Comparison of ENCODE assay signal across 1 cellular context in the genomic region with DNA sequence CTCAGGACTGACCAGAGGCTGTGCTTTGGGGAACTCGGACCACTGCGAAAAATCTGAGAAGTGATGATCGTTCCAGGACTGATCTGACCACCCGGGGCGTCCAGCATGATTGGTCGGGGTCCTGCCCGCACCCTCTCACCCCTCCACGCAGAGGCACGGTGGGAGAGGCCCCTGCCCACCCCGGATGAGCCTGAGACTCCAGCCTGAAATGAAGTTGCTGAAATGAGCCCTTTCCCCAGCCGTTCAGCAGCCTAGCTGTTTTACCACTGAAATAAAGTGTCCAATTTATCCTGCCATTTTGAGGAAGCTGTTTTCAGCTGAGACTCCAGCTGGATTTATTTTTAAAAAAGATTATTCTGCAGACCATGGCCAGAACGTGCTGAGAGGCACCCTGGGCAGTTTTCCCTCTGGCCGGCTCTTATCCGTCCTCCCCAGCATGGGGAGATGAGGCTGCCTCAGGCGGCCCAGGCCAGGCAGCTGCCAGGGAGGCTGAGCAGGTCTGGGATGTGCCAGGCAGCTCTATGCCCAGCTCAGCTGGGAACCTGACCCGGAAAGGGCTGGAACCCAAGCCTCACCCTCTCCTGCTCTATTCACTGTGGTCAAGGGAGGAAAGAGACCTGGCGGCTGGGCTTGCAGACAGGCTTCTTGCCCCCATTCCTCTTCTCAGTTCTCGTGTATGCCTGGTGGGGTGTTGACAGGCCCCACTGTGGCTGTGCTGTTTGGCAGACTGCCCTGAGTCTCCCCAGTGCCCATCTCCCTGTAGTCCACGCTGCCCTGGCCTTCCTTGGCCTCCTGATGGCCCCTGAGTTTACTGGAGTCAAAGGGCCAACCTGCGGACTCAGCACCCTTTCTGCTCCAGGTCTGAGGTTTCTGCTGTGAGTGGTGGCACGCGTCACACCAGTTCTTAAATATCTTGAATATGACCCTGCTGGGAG.
TF ChIP-seq lines count a peak whose summit lies in the region.

No MANE protein-coding gene starts in this region.

TF ChIP-seq in H1, 55 proteins besides CTCF, POLR2A, EP300 and RAD21 (continued from another document):
- no peak for TF ChIP-seq RNF2 (IDR thresholded peaks at IDR 0.05; ENCODE audit: borderline replicate concordance, low read depth, low read length, missing control alignments, poor library complexity, severe bottlenecking)
- TF ChIP-seq EGR1 (IDR thresholded peaks at IDR 0.05; ENCODE audit: borderline replicate concordance, low read depth, low read length), result no peak
- TF ChIP-seq GABPA (IDR thresholded peaks at IDR 0.05; ENCODE audit: borderline replicate concordance, insufficient read depth, low read length), result no peak
- TF ChIP-seq CBX8 (IDR thresholded peaks at IDR 0.05; ENCODE audit: borderline replicate concordance, low read depth, low read length), result no peak
- TF ChIP-seq NRF1 (IDR thresholded peaks at IDR 0.05; ENCODE audit: low read depth, low read length), result no peak
- TF ChIP-seq FOSL1 (IDR thresholded peaks at IDR 0.05; ENCODE audit: insufficient read depth, low read depth, low read length), result no peak
- TF ChIP-seq EZH2 (IDR thresholded peaks at IDR 0.05; ENCODE audit: low read depth, low read length, severe bottlenecking), result no peak
- TF ChIP-seq, protein P1, sequence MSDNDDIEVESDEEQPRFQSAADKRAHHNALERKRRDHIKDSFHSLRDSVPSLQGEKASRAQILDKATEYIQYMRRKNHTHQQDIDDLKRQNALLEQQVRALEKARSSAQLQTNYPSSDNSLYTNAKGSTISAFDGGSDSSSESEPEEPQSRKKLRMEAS (IDR thresholded peaks at IDR 0.05), result no peak
- no peak for TF ChIP-seq KDM4A (IDR thresholded peaks at IDR 0.05; ENCODE audit: low read depth, low read length, severe bottlenecking)
- TF ChIP-seq SP1 (IDR thresholded peaks at IDR 0.05; ENCODE audit: low read depth, low read length), result no peak
